ENCODE assay signal across 1 cellular context in the genomic region with DNA sequence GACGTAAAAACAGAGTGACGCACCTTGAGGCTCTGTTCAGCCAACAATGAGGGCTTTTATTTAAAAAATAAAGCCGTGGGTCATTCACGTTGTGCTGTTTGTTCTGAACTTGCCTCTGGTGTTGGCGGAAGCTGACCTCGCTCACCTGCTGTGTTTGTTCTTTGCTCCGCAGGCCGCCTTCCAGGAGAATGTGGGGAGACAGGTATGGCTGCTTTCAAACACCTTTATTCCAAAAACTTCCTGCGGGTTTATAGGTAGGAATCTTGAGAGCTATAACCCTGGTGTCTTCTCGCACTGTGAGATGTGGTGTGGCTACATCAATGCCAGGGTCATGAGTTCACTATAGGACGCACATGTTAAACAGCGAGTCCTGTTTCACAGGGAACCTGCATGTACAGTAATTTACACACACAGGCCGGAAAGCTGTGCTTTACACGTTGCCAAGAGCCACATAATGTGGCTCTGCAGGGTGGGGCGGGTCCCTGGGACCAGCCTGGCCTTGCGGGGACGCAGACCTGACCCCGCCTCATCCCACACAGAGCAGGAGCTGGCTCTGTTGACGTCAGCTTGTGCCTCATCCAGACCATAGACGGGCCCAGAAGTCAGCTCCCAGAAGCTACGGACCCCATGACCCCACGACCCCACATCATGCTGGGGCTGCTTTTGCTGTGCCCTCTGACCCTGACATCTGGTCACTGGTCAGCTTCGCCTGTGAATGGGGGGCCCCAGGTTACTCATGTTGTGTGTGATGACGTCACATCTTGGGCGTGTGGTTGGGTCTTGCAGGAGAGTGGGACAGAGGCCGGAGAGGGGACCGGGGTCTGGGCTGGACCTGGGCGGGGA.
TF ChIP-seq lines count a peak whose summit lies in the region.

No MANE protein-coding gene starts in this region.

TF ChIP-seq in HepG2, 621 proteins besides CTCF, POLR2A, EP300 and RAD21 (continued from another document):
- TF ChIP-seq, protein P1, sequence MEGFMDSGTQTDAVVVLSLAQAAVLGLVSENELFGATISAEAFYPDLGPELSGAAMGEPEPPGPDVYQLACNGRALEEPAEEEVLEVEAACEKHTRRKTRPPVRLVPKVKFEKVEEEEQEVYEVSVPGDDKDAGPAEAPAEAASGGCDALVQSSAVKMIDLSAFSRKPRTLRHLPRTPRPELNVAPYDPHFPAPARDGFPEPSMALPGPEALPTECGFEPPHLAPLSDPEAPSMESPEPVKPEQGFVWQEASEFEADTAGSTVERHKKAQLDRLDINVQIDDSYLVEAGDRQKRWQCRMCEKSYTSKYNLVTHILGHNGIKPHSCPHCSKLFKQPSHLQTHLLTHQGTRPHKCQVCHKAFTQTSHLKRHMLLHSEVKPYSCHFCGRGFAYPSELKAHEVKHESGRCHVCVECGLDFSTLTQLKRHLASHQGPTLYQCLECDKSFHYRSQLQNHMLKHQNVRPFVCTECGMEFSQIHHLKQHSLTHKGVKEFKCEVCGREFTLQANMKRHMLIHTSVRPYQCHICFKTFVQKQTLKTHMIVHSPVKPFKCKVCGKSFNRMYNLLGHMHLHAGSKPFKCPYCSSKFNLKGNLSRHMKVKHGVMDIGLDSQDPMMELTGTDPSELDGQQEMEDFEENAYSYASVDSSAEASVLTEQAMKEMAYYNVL (CRISPR knock-in tag; IDR thresholded peaks at IDR 0.05; ENCODE audit: borderline replicate concordance): 0 out of 2 replicates have a peak, but pooled peaks have one; percentile 7
- TF ChIP-seq HDAC1 (CRISPR knock-in tag; IDR thresholded peaks at IDR 0.05): peak; percentile 67
- peak; percentile 98 for TF ChIP-seq ZEB1 (IDR thresholded peaks at IDR 0.05; ENCODE audit: insufficient replicate concordance, low read depth)
- TF ChIP-seq CREB1 (IDR thresholded peaks at IDR 0.05): peak; percentile 81
- TF ChIP-seq CREB1 (CRISPR knock-in tag; IDR thresholded peaks at IDR 0.05): peak; percentile 64
- TF ChIP-seq, protein P2, sequence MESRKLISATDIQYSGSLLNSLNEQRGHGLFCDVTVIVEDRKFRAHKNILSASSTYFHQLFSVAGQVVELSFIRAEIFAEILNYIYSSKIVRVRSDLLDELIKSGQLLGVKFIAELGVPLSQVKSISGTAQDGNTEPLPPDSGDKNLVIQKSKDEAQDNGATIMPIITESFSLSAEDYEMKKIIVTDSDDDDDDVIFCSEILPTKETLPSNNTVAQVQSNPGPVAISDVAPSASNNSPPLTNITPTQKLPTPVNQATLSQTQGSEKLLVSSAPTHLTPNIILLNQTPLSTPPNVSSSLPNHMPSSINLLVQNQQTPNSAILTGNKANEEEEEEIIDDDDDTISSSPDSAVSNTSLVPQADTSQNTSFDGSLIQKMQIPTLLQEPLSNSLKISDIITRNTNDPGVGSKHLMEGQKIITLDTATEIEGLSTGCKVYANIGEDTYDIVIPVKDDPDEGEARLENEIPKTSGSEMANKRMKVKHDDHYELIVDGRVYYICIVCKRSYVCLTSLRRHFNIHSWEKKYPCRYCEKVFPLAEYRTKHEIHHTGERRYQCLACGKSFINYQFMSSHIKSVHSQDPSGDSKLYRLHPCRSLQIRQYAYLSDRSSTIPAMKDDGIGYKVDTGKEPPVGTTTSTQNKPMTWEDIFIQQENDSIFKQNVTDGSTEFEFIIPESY (CRISPR knock-in tag; IDR thresholded peaks at IDR 0.05): peak; percentile 78
- TF ChIP-seq ZNF326 (CRISPR knock-in tag; IDR thresholded peaks at IDR 0.05; ENCODE audit: borderline replicate concordance): no peak
- TF ChIP-seq ZBTB3 (CRISPR knock-in tag; IDR thresholded peaks at IDR 0.05; ENCODE audit: borderline replicate concordance, low read depth): 0 out of 2 replicates have a peak, but pooled peaks have one; percentile 22
- no peak for TF ChIP-seq GTF2F1 (IDR thresholded peaks at IDR 0.05; ENCODE audit: low read length)
- 0 out of 2 replicates have a peak, but pooled peaks have one; percentile 18 for TF ChIP-seq SMC3 (IDR thresholded peaks at IDR 0.05; ENCODE audit: low read length)
- TF ChIP-seq, protein P3, sequence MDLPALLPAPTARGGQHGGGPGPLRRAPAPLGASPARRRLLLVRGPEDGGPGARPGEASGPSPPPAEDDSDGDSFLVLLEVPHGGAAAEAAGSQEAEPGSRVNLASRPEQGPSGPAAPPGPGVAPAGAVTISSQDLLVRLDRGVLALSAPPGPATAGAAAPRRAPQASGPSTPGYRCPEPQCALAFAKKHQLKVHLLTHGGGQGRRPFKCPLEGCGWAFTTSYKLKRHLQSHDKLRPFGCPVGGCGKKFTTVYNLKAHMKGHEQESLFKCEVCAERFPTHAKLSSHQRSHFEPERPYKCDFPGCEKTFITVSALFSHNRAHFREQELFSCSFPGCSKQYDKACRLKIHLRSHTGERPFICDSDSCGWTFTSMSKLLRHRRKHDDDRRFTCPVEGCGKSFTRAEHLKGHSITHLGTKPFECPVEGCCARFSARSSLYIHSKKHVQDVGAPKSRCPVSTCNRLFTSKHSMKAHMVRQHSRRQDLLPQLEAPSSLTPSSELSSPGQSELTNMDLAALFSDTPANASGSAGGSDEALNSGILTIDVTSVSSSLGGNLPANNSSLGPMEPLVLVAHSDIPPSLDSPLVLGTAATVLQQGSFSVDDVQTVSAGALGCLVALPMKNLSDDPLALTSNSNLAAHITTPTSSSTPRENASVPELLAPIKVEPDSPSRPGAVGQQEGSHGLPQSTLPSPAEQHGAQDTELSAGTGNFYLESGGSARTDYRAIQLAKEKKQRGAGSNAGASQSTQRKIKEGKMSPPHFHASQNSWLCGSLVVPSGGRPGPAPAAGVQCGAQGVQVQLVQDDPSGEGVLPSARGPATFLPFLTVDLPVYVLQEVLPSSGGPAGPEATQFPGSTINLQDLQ (CRISPR knock-in tag; IDR thresholded peaks at IDR 0.05): 0 out of 2 replicates have a peak, but pooled peaks have one; percentile 45
- TF ChIP-seq, protein P4, sequence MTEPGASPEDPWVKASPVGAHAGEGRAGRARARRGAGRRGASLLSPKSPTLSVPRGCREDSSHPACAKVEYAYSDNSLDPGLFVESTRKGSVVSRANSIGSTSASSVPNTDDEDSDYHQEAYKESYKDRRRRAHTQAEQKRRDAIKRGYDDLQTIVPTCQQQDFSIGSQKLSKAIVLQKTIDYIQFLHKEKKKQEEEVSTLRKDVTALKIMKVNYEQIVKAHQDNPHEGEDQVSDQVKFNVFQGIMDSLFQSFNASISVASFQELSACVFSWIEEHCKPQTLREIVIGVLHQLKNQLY (CRISPR knock-in tag; IDR thresholded peaks at IDR 0.05): peak; percentile 39; the same call in 1 of the 2 replicates
- TF ChIP-seq ZBTB7A (CRISPR knock-in tag; IDR thresholded peaks at IDR 0.05): 0 out of 2 replicates have a peak, but pooled peaks have one; percentile 59
- 0 out of 2 replicates have a peak, but pooled peaks have one; percentile 10 for TF ChIP-seq KMT2B (CRISPR knock-in tag; IDR thresholded peaks at IDR 0.05)
- TF ChIP-seq FOXO1 (CRISPR knock-in tag; IDR thresholded peaks at IDR 0.05): peak; percentile 54
- TF ChIP-seq TEAD2 (CRISPR knock-in tag; IDR thresholded peaks at IDR 0.05): no peak
- TF ChIP-seq KDM2A (CRISPR knock-in tag; IDR thresholded peaks at IDR 0.05; ENCODE audit: borderline replicate concordance, low read depth): 0 out of 2 replicates have a peak, but pooled peaks have one; percentile 71
- no peak for TF ChIP-seq FOXA1 (IDR thresholded peaks at IDR 0.05)
- TF ChIP-seq FOXA1 (CRISPR knock-in tag; IDR thresholded peaks at IDR 0.05): peak; percentile 90
- 0 out of 2 replicates have a peak, but pooled peaks have one; percentile 63 for TF ChIP-seq ZNF879 (CRISPR knock-in tag; IDR thresholded peaks at IDR 0.05)
- peak; percentile 86 for TF ChIP-seq ELF3 (CRISPR knock-in tag; IDR thresholded peaks at IDR 0.05)
- TF ChIP-seq MTF1 (CRISPR knock-in tag; IDR thresholded peaks at IDR 0.05): no peak
- peak; percentile 30 for TF ChIP-seq DMAP1 (CRISPR knock-in tag; IDR thresholded peaks at IDR 0.05)
- TF ChIP-seq ARID2 (CRISPR knock-in tag; IDR thresholded peaks at IDR 0.05; ENCODE audit: borderline replicate concordance): peak; percentile 85; the same call in 1 of the 2 replicates
- TF ChIP-seq, protein P5, sequence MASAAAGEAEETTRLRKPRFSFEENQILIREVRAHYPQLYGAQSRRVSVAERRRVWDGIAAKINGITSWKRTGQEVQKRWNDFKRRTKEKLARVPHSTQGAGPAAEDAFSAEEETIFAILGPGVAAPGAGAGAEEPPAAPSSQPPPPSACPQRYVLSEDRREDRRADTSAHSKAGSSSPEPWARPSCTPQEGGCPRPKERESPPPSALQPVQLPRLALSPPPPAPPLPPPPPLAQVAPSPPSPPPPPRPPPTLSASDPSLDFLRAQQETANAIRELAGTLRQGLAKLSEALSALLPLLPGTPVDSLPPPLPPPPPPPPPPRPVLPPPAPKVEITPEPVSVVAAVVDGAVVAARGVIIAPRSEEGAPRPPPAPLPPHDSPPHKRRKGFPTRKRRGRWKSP (CRISPR knock-in tag; IDR thresholded peaks at IDR 0.05): peak; percentile 61; the same call in 1 of the 2 replicates
- TF ChIP-seq MEF2D (CRISPR knock-in tag; IDR thresholded peaks at IDR 0.05): 0 out of 2 replicates have a peak, but pooled peaks have one; percentile 31
- TF ChIP-seq ZFP36L2 (CRISPR knock-in tag; IDR thresholded peaks at IDR 0.05): no peak
- no peak for TF ChIP-seq RORA (CRISPR knock-in tag; IDR thresholded peaks at IDR 0.05)
- TF ChIP-seq JARID2 (CRISPR knock-in tag; IDR thresholded peaks at IDR 0.05; ENCODE audit: insufficient replicate concordance): peak; percentile 88
- no peak for TF ChIP-seq ZNF33A (CRISPR knock-in tag; IDR thresholded peaks at IDR 0.05; ENCODE audit: borderline replicate concordance)
- peak; percentile 81 for TF ChIP-seq CCAR2 (optimal IDR thresholded peaks at IDR 0.05; ENCODE audit: low read depth, low read length)
- peak; percentile 54; the same call in 1 of the 2 replicates for TF ChIP-seq SMAD3 (CRISPR knock-in tag; IDR thresholded peaks at IDR 0.05)
- TF ChIP-seq ZNF205 (CRISPR knock-in tag; IDR thresholded peaks at IDR 0.05): peak; percentile 55; the same call in 1 of the 2 replicates
- peak; percentile 44; the same call in 1 of the 2 replicates for TF ChIP-seq ZKSCAN8 (CRISPR knock-in tag; IDR thresholded peaks at IDR 0.05; ENCODE audit: borderline replicate concordance)
- TF ChIP-seq AGO2 (optimal IDR thresholded peaks at IDR 0.05; ENCODE audit: low read depth, low read length): no peak
- TF ChIP-seq, protein P6, sequence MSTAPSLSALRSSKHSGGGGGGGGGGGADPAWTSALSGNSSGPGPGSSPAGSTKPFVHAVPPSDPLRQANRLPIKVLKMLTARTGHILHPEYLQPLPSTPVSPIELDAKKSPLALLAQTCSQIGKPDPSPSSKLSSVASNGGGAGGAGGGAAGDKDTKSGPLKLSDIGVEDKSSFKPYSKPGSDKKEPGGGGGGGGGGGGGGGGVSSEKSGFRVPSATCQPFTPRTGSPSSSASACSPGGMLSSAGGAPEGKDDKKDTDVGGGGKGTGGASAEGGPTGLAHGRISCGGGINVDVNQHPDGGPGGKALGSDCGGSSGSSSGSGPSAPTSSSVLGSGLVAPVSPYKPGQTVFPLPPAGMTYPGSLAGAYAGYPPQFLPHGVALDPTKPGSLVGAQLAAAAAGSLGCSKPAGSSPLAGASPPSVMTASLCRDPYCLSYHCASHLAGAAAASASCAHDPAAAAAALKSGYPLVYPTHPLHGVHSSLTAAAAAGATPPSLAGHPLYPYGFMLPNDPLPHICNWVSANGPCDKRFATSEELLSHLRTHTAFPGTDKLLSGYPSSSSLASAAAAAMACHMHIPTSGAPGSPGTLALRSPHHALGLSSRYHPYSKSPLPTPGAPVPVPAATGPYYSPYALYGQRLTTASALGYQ (CRISPR knock-in tag; IDR thresholded peaks at IDR 0.05): peak; percentile 67; the same call in 1 of the 2 replicates
- TF ChIP-seq, protein P7, sequence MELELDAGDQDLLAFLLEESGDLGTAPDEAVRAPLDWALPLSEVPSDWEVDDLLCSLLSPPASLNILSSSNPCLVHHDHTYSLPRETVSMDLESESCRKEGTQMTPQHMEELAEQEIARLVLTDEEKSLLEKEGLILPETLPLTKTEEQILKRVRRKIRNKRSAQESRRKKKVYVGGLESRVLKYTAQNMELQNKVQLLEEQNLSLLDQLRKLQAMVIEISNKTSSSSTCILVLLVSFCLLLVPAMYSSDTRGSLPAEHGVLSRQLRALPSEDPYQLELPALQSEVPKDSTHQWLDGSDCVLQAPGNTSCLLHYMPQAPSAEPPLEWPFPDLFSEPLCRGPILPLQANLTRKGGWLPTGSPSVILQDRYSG (CRISPR knock-in tag; IDR thresholded peaks at IDR 0.05): no peak
- TF ChIP-seq RARA (CRISPR knock-in tag; IDR thresholded peaks at IDR 0.05): peak; percentile 77
- TF ChIP-seq ZNF251 (CRISPR knock-in tag; IDR thresholded peaks at IDR 0.05): no peak
- TF ChIP-seq, protein P8, sequence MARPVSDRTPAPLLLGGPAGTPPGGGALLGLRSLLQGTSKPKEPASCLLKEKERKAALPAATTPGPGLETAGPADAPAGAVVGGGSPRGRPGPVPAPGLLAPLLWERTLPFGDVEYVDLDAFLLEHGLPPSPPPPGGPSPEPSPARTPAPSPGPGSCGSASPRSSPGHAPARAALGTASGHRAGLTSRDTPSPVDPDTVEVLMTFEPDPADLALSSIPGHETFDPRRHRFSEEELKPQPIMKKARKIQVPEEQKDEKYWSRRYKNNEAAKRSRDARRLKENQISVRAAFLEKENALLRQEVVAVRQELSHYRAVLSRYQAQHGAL (CRISPR knock-in tag; IDR thresholded peaks at IDR 0.05; ENCODE audit: not compliant biosample characterization): no peak
- no peak for TF ChIP-seq ZNF260 (CRISPR knock-in tag; IDR thresholded peaks at IDR 0.05; ENCODE audit: borderline replicate concordance, low read depth)
- TF ChIP-seq, protein P9, sequence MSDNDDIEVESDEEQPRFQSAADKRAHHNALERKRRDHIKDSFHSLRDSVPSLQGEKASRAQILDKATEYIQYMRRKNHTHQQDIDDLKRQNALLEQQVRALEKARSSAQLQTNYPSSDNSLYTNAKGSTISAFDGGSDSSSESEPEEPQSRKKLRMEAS (IDR thresholded peaks at IDR 0.05): peak; percentile 21
- TF ChIP-seq ZNF720 (CRISPR knock-in tag; IDR thresholded peaks at IDR 0.05): no peak
- peak; percentile 65 for TF ChIP-seq TBX2 (CRISPR knock-in tag; IDR thresholded peaks at IDR 0.05; ENCODE audit: borderline replicate concordance)
- TF ChIP-seq ZBTB38 (CRISPR knock-in tag; IDR thresholded peaks at IDR 0.05): peak; percentile 76; the same call in 1 of the 2 replicates
- peak; percentile 92 for TF ChIP-seq BCL6 (CRISPR knock-in tag; IDR thresholded peaks at IDR 0.05)
- 0 out of 2 replicates have a peak, but pooled peaks have one; percentile 18 for TF ChIP-seq IRF2 (CRISPR knock-in tag; IDR thresholded peaks at IDR 0.05)
- peak; percentile 42 for TF ChIP-seq JUND (CRISPR knock-in tag; IDR thresholded peaks at IDR 0.05)
- TF ChIP-seq ZNF292 (CRISPR knock-in tag; IDR thresholded peaks at IDR 0.05; ENCODE audit: borderline replicate concordance, low read depth): peak; percentile 80; the same call in 1 of the 2 replicates
- TF ChIP-seq HMG20A (CRISPR knock-in tag; IDR thresholded peaks at IDR 0.05; ENCODE audit: borderline replicate concordance): peak; percentile 80; the same call in 1 of the 2 replicates
- TF ChIP-seq MAZ (IDR thresholded peaks at IDR 0.05; ENCODE audit: borderline replicate concordance, low read depth, low read length): no peak
- 0 out of 2 replicates have a peak, but pooled peaks have one; percentile 23 for TF ChIP-seq MAZ (CRISPR knock-in tag; IDR thresholded peaks at IDR 0.05; ENCODE audit: low read depth)
- TF ChIP-seq CBX5 (CRISPR knock-in tag; IDR thresholded peaks at IDR 0.05; ENCODE audit: borderline replicate concordance): no peak
- TF ChIP-seq U2AF2 (IDR thresholded peaks at IDR 0.05; ENCODE audit: low read depth, low read length): no peak
- no peak for TF ChIP-seq AKAP8 (CRISPR knock-in tag; IDR thresholded peaks at IDR 0.05)
- 0 out of 2 replicates have a peak, but pooled peaks have one; percentile 65 for TF ChIP-seq ZNF572 (CRISPR knock-in tag; IDR thresholded peaks at IDR 0.05)
- TF ChIP-seq ZNF446 (CRISPR knock-in tag; IDR thresholded peaks at IDR 0.05): no peak
- TF ChIP-seq MED1 (CRISPR knock-in tag; IDR thresholded peaks at IDR 0.05): 0 out of 2 replicates have a peak, but pooled peaks have one; percentile 9
